Comparison of ENCODE assay signal across 1 cellular context in the genomic region with DNA sequence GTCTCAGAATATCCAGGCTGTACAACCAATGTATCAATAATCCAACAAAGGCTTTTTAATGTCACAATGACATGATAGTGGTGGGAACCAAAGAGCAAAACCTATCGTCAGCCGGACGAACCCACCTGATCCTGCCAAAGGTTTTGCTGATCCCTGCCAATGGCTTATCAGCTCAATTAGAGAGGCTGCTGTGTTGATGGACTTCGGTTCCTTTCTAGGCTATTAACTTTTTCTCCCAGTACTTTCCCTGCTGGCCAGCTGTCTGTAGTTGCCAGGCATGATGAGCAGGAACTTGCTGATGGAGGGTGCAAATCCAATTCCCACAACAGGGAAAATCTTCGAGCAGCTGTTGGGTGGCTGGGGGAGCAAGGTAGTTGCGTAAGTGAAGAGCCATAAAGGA.
TF ChIP-seq lines count a peak whose summit lies in the region.

No MANE protein-coding gene starts in this region.

TF ChIP-seq in GM23338, 12 proteins besides CTCF, POLR2A, EP300 and RAD21 (continued from another document):
- TF ChIP-seq, protein P1, sequence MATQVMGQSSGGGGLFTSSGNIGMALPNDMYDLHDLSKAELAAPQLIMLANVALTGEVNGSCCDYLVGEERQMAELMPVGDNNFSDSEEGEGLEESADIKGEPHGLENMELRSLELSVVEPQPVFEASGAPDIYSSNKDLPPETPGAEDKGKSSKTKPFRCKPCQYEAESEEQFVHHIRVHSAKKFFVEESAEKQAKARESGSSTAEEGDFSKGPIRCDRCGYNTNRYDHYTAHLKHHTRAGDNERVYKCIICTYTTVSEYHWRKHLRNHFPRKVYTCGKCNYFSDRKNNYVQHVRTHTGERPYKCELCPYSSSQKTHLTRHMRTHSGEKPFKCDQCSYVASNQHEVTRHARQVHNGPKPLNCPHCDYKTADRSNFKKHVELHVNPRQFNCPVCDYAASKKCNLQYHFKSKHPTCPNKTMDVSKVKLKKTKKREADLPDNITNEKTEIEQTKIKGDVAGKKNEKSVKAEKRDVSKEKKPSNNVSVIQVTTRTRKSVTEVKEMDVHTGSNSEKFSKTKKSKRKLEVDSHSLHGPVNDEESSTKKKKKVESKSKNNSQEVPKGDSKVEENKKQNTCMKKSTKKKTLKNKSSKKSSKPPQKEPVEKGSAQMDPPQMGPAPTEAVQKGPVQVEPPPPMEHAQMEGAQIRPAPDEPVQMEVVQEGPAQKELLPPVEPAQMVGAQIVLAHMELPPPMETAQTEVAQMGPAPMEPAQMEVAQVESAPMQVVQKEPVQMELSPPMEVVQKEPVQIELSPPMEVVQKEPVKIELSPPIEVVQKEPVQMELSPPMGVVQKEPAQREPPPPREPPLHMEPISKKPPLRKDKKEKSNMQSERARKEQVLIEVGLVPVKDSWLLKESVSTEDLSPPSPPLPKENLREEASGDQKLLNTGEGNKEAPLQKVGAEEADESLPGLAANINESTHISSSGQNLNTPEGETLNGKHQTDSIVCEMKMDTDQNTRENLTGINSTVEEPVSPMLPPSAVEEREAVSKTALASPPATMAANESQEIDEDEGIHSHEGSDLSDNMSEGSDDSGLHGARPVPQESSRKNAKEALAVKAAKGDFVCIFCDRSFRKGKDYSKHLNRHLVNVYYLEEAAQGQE (IDR thresholded peaks at IDR 0.05; ENCODE audit: unreplicated experiment) = no peak
- no peak for TF ChIP-seq ZNF462 (CRISPR knock-in tag; IDR thresholded peaks at IDR 0.05)
- TF ChIP-seq JUNB (IDR thresholded peaks at IDR 0.05; ENCODE audit: unreplicated experiment) = no peak
- TF ChIP-seq, protein P2, sequence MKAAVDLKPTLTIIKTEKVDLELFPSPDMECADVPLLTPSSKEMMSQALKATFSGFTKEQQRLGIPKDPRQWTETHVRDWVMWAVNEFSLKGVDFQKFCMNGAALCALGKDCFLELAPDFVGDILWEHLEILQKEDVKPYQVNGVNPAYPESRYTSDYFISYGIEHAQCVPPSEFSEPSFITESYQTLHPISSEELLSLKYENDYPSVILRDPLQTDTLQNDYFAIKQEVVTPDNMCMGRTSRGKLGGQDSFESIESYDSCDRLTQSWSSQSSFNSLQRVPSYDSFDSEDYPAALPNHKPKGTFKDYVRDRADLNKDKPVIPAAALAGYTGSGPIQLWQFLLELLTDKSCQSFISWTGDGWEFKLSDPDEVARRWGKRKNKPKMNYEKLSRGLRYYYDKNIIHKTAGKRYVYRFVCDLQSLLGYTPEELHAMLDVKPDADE (IDR thresholded peaks at IDR 0.05) = no peak
- TF ChIP-seq ZNF114 (CRISPR knock-in tag; IDR thresholded peaks at IDR 0.05) = no peak
- no peak for TF ChIP-seq POLR2AphosphoS5 (IDR thresholded peaks at IDR 0.05; ENCODE audit: low read depth)
- TF ChIP-seq STAT1 (IDR thresholded peaks at IDR 0.05; ENCODE audit: unreplicated experiment) = no peak
- TF ChIP-seq CREB1 (CRISPR knock-in tag; IDR thresholded peaks at IDR 0.05; ENCODE audit: low read depth) = no peak
